8 cellular contexts compared by ENCODE assay signal in the genomic region with DNA sequence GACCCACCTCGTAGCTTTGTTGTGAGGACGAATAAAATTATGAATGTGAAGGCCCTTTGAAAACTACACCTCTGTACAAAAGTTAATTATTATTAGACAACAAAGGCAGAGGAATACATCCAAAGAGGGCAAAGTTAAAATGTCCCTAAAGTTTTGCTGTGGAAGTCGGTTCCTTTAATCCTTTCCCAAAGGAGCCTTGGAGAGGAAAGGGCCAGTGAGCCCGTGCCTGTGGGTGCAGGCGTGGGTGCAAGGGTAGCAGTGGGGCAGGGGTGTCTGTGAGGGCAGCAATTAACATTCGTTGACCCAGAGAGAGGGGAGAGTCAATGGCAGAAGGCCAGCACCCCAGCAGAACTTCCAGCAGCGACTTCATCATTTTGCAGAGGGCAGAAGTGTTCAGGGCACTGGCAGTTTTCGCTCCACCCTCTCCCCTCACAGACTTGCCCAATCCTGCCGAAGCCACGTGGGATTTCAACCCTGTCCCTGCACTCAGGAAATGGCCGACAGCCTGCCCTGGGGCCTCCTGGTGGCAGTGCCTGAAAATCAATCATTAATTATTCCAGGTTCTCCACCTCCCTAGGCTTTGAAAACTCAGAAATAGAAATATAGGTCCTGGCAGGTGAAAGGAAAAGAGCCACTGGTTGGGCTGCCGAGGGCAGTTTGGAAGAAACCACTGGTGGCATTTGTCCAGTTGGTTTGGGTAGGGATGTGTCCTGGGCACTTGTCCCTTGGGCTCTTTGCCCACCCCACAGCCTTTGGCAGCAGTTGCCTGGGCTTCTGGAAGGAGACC. TPM values are rescaled to one million over a fixed set of nuclear protein-coding genes. Genes with fewer than 3 reads are reported as not detected.
DNase-seq lines count a peak whose midpoint lies in the region; ATAC-seq, FAIRE-seq and TF ChIP-seq lines count a peak whose summit lies in the region.

No MANE protein-coding gene starts in this region.

- WGBS in tibial nerve, 2 donors, result 31 to 46% methylated on average over 12 of the region's 12 CpGs

- H3K4me3 ChIP-seq in kidney (ENCODE audit: low read length in 2 of 2) (peak overlapping the region in 1 of 2 donors; percentile 18), tibial nerve (no peak overlapping the region)

- no peak for ATAC-seq in HG03439 (IDR thresholded peaks at IDR 0.05; ENCODE audit: unreplicated experiment)
- no peak for ATAC-seq in GM19324 (IDR thresholded peaks at IDR 0.05; ENCODE audit: low FRiP score, unreplicated experiment)
- ATAC-seq in GM21526 (IDR thresholded peaks at IDR 0.05; ENCODE audit: low FRiP score, unreplicated experiment), result no peak

- H3K36me3 ChIP-seq in kidney (ENCODE audit: control insufficient read depth in 1 of 2, insufficient read depth in 2 of 2, low read length in 2 of 2), result no peaks in the 10 kb centered on the region
- no peaks in the 10 kb centered on the region for H3K36me3 ChIP-seq in tibial nerve

- TF ChIP-seq POLR2A in tibial nerve (IDR thresholded peaks at IDR 0.05), result no peak

- no peak for TF ChIP-seq EP300 in tibial nerve (IDR thresholded peaks at IDR 0.05)

- TF ChIP-seq CTCF in kidney (IDR thresholded peaks at IDR 0.05; ENCODE audit: borderline replicate concordance, extremely low read depth, insufficient read depth) (peak; percentile 25), tibial nerve (IDR thresholded peaks at IDR 0.05) (peak in 3 of 5 experiments; percentile 10 to 47 (median 34))

- H3K27me3 ChIP-seq in tibial nerve, result peaks cover 0 to 13% of the 10 kb centered on the region in 2 donors

- intact Hi-C loops in kidney (cut with DNase I), result no loop called here

- peak overlapping the region in 1 of 2 donors; percentile 17 for H3K9ac ChIP-seq in kidney (ENCODE audit: low read length in 2 of 2)

- FAIRE-seq in kidney (lab: Jason Lieb, UNC), result peak; percentile 57

- peaks cover 35 to 37% of the 10 kb centered on the region in 2 donors for H3K4me1 ChIP-seq in kidney (ENCODE audit: control insufficient read depth in 1 of 2, insufficient read depth in 1 of 2, low read depth in 1 of 2, low read length in 2 of 2)
- peaks cover 0 to 28% (median 7%) of the 10 kb centered on the region in 4 donors for H3K4me1 ChIP-seq in tibial nerve

- peak; percentile 4 for DNase-seq in DMS79 (lab: John Stamatoyannopoulos, UW)
- no peak for DNase-seq in DMS79 treated with DMSO at 0.1 percent for 48 hours (lab: John Stamatoyannopoulos, UW)
- DNase-seq in amygdala (lab: John Stamatoyannopoulos, UW), result peak in 39 of 56 donors; percentile 12 to 78 (median 50)
- DNase-seq in kidney, result peak; percentile 95
- DNase-seq in tibial nerve (ENCODE audit: low spot score in 2 of 2), result peak; percentile 20

- H3K27ac ChIP-seq in kidney (ENCODE audit: low read depth in 2 of 2, low read length in 2 of 2) (peak overlapping the region; percentile 89 to 90), tibial nerve (peak overlapping the region in 2 of 4 donors; percentile 46 to 63)

- no peaks in the 10 kb centered on the region for H3K9me3 ChIP-seq in kidney (ENCODE audit: control insufficient read depth in 1 of 2, low read length in 2 of 2)
- no peaks in the 10 kb centered on the region for H3K9me3 ChIP-seq in tibial nerve

RNA-seq across cellular contexts. Expression of gene PAX8, which starts 4.2 kb away (rescaled TPM):
- total RNA-seq in kidney, result 607 TPM
- polyA plus RNA-seq in kidney (ENCODE audit: insufficient read depth, low read depth, low replicate concordance), result 199 TPM
- total RNA-seq in tibial nerve, result 10 to 100 TPM in 1 of 4 donors, 1 to 10 TPM in 3; 2.2 to 11.4 (median 5.2) TPM

Comparison
In these comparisons a context has a peak if more than half of its experiments do, and no peak if none do; other contexts are left out.
1. RNA of gene PAX8, which starts 4.2 kb away (total RNA-seq): 607 TPM in kidney (single experiment); 2.2 to 11.4 TPM in tibial nerve; every median in the first group is over 10 times any median in the second.